1 cellular context compared by ENCODE assay signal in genomic region chr19:7257148-7258041, GRCh38.
TF ChIP-seq lines count a peak whose summit lies in the region.

No MANE protein-coding gene starts in this region.

TF ChIP-seq in HepG2, 621 proteins besides CTCF, POLR2A, EP300 and RAD21 (continued from another document and continues in another):
- no peak for TF ChIP-seq REST (IDR thresholded peaks at IDR 0.05; ENCODE audit: borderline replicate concordance in 1 of 2, low read depth in 1 of 2, low read length in 2 of 2)
- TF ChIP-seq ATF3 (CRISPR knock-in tag; IDR thresholded peaks at IDR 0.05), result 0 out of 2 replicates have a peak, but pooled peaks have one; percentile 41
- TF ChIP-seq BATF2 (CRISPR knock-in tag; IDR thresholded peaks at IDR 0.05), result no peak
- no peak for TF ChIP-seq ZNF34 (CRISPR knock-in tag; IDR thresholded peaks at IDR 0.05; ENCODE audit: borderline replicate concordance)
- no peak for TF ChIP-seq DDIT3 (CRISPR knock-in tag; IDR thresholded peaks at IDR 0.05)
- TF ChIP-seq RELA (CRISPR knock-in tag; IDR thresholded peaks at IDR 0.05), result no peak
- TF ChIP-seq ZNF280D (CRISPR knock-in tag; IDR thresholded peaks at IDR 0.05), result no peak
- no peak for TF ChIP-seq ZNF570 (CRISPR knock-in tag; IDR thresholded peaks at IDR 0.05; ENCODE audit: borderline replicate concordance)
- TF ChIP-seq ATF2 (CRISPR knock-in tag; IDR thresholded peaks at IDR 0.05), result peak; percentile 51; the same call in 1 of the 2 replicates
- TF ChIP-seq MIER3 (CRISPR knock-in tag; IDR thresholded peaks at IDR 0.05; ENCODE audit: borderline replicate concordance), result no peak
- TF ChIP-seq ZFP36 (IDR thresholded peaks at IDR 0.05; ENCODE audit: borderline replicate concordance, low read depth, low read length, partially characterized antibody), result no peak
- TF ChIP-seq ZMYM2 (CRISPR knock-in tag; IDR thresholded peaks at IDR 0.05), result no peak
- TF ChIP-seq JUN (CRISPR knock-in tag; IDR thresholded peaks at IDR 0.05), result peak; percentile 76; the same call in 1 of the 2 replicates
- no peak for TF ChIP-seq HNRNPUL1 (IDR thresholded peaks at IDR 0.05; ENCODE audit: low read depth, low read length)
- no peak for TF ChIP-seq ZNF672 (CRISPR knock-in tag; IDR thresholded peaks at IDR 0.05)
- TF ChIP-seq CC2D1A (CRISPR knock-in tag; IDR thresholded peaks at IDR 0.05), result no peak
- TF ChIP-seq PRMT3 (CRISPR knock-in tag; IDR thresholded peaks at IDR 0.05; ENCODE audit: borderline replicate concordance, low read depth), result no peak
- TF ChIP-seq HNRNPL (IDR thresholded peaks at IDR 0.05; ENCODE audit: low read depth, low read length), result no peak
- no peak for TF ChIP-seq ZNF160 (CRISPR knock-in tag; IDR thresholded peaks at IDR 0.05)
- TF ChIP-seq ZNF773 (CRISPR knock-in tag; IDR thresholded peaks at IDR 0.05; ENCODE audit: borderline replicate concordance), result no peak
- TF ChIP-seq RBAK (CRISPR knock-in tag; IDR thresholded peaks at IDR 0.05), result no peak
- no peak for TF ChIP-seq DR1 (CRISPR knock-in tag; IDR thresholded peaks at IDR 0.05)
- TF ChIP-seq ZHX2 (IDR thresholded peaks at IDR 0.05; ENCODE audit: low read depth), result no peak
- no peak for TF ChIP-seq ZHX2 (CRISPR knock-in tag; IDR thresholded peaks at IDR 0.05; ENCODE audit: borderline replicate concordance)
- TF ChIP-seq TGIF2 (CRISPR knock-in tag; IDR thresholded peaks at IDR 0.05), result no peak
- TF ChIP-seq MZF1 (CRISPR knock-in tag; IDR thresholded peaks at IDR 0.05; ENCODE audit: borderline replicate concordance), result no peak
- TF ChIP-seq ZMYM3 (CRISPR knock-in tag; IDR thresholded peaks at IDR 0.05), result 0 out of 2 replicates have a peak, but pooled peaks have one; percentile 32
- TF ChIP-seq ZNF841 (CRISPR knock-in tag; IDR thresholded peaks at IDR 0.05; ENCODE audit: borderline replicate concordance), result no peak
- no peak for TF ChIP-seq BCL3 (CRISPR knock-in tag; IDR thresholded peaks at IDR 0.05)
- no peak for TF ChIP-seq PAX8 (CRISPR knock-in tag; IDR thresholded peaks at IDR 0.05; ENCODE audit: borderline replicate concordance)
- TF ChIP-seq HIC2 (CRISPR knock-in tag; IDR thresholded peaks at IDR 0.05; ENCODE audit: low read depth), result no peak
- no peak for TF ChIP-seq SALL1 (CRISPR knock-in tag; IDR thresholded peaks at IDR 0.05)
- TF ChIP-seq ZNF362 (CRISPR knock-in tag; IDR thresholded peaks at IDR 0.05; ENCODE audit: borderline replicate concordance), result no peak
- TF ChIP-seq MIER2 (CRISPR knock-in tag; IDR thresholded peaks at IDR 0.05), result no peak
- no peak for TF ChIP-seq THAP9 (CRISPR knock-in tag; IDR thresholded peaks at IDR 0.05; ENCODE audit: borderline replicate concordance)
- TF ChIP-seq PLRG1 (conservative IDR thresholded peaks at IDR 0.05), result no peak
